ENCODE assay signal across 15 cellular contexts in genomic region chr13:43883636-43884035, GRCh38. TPM values are rescaled to one million over a fixed set of nuclear protein-coding genes. Genes with fewer than 3 reads are reported as not detected.
DNase-seq lines count a peak whose midpoint lies in the region; ATAC-seq and TF ChIP-seq lines count a peak whose summit lies in the region.
"Had no signal": no experiment of that assay in that cellular context is flagged by ENCODE, and none has a peak within 500 bp of the region (broad histone marks: within the 10 kb centered on the region; RNA-seq: fewer than 3 reads in every experiment).

No MANE protein-coding gene starts in this region.

- WGBS in GM23248 (ENCODE audit: low coverage in 1 of 2, low lambda C conversion rate in 2 of 2, missing lambda C conversion rate in 2 of 2), 2 experiments = 94 to 97% methylated on average over 3 of the region's 3 CpGs
- 94% methylated on average over 3 of the region's 3 CpGs for WGBS in right lobe of liver (ENCODE audit: insufficient coverage, low coverage, low lambda C conversion rate, missing lambda C conversion rate)

- H2AFZ ChIP-seq in GM23248 = no peak overlapping the region

- H3K4me1 ChIP-seq in GM23248 (ENCODE audit: insufficient read depth) (peaks cover 2% of the 10 kb centered on the region; the same call in 1 of the 2 replicates), right lobe of liver (peaks cover 0 to 2% (median under 1%) of the 10 kb centered on the region in 4 donors), breast epithelium (no peaks in the 10 kb centered on the region)
- H3K4me1 ChIP-seq: Caco-2 had no signal

- no peak overlapping the region for H3K4me2 ChIP-seq in GM23248 (ENCODE audit: unreplicated experiment)

- TF ChIP-seq POLR2A in right lobe of liver (IDR thresholded peaks at IDR 0.05) = no peak
- TF ChIP-seq POLR2A in breast epithelium (IDR thresholded peaks at IDR 0.05) = no peak

- TF ChIP-seq CTCF in brain microvascular endothelial cell (IDR thresholded peaks at IDR 0.05; ENCODE audit: low read depth, low read length, missing control alignments) (no peak), right lobe of liver (IDR thresholded peaks at IDR 0.05) (no peak), breast epithelium (IDR thresholded peaks at IDR 0.05) (no peak)

- H3K36me3 ChIP-seq in GM23248 (ENCODE audit: low read depth) = no peaks in the 10 kb centered on the region
- no peaks in the 10 kb centered on the region for H3K36me3 ChIP-seq in brain microvascular endothelial cell (replicated peaks)
- no peaks in the 10 kb centered on the region for H3K36me3 ChIP-seq in right lobe of liver
- no peaks in the 10 kb centered on the region for H3K36me3 ChIP-seq in breast epithelium

- no peak overlapping the region for H3K4me3 ChIP-seq in GM23248
- H3K4me3 ChIP-seq in brain microvascular endothelial cell (ENCODE audit: low read depth, low read length) = no peak overlapping the region
- H3K4me3 ChIP-seq in right lobe of liver = no peak overlapping the region
- no peak overlapping the region for H3K4me3 ChIP-seq in breast epithelium

- no peaks in the 10 kb centered on the region for H3K79me2 ChIP-seq in GM23248 (ENCODE audit: insufficient read depth)

- DNase-seq in AG08395 (ENCODE audit: low spot score) (peak; percentile 16), GM23248 (peak; percentile 50), brain microvascular endothelial cell (peak; percentile 53), hepatic stellate cell (ENCODE audit: low spot score) (peak; percentile 23), HCEC 1CT (no peak), right lobe of liver (no peak), breast epithelium (ENCODE audit: low spot score in 2 of 2) (no peak)
- DNase-seq: AML-193; Caco-2; CD4-positive, alpha-beta T cell; GDM1; H9 had no signal

- no peaks in the 10 kb centered on the region for H4K20me1 ChIP-seq in GM23248 (ENCODE audit: insufficient read depth)

- no peak for ATAC-seq in right lobe of liver
- ATAC-seq: HepG2 had no signal

- in situ Hi-C loops in GM23248 (cut with MboI) (no loop called here), brain microvascular endothelial cell (cut with HindIII; ENCODE audit: low pct_ligation_motif_present, low sequenced_read_pairs) (no loop called here)

- H3K27ac ChIP-seq in GM23248 (no peak overlapping the region), brain microvascular endothelial cell (no peak overlapping the region), right lobe of liver (no peak overlapping the region), breast epithelium (no peak overlapping the region)
- H3K27ac ChIP-seq: 22Rv1, C4-2B had no signal

- no peaks in the 10 kb centered on the region for H3K9me2 ChIP-seq in GM23248 (ENCODE audit: insufficient read depth)

- intact Hi-C loops in right lobe of liver (cut with DNase I) (no loop called here), breast epithelium (cut with DNase I; ENCODE audit: low total_unique reads) (no loop called here)

- 0 out of 2 replicates have a peak, but pooled peaks cover under 1% of the 10 kb centered on the region for H3F3A ChIP-seq in GM23248 (ENCODE audit: insufficient read depth)

- H3K9me3 ChIP-seq in GM23248 (ENCODE audit: low read depth) = no peaks in the 10 kb centered on the region
- H3K9me3 ChIP-seq in right lobe of liver = no peaks in the 10 kb centered on the region
- H3K9me3 ChIP-seq in breast epithelium = no peaks in the 10 kb centered on the region
- H3K9me3 ChIP-seq: Caco-2 had no signal

- H3K27me3 ChIP-seq in GM23248 (replicated peaks; ENCODE audit: insufficient read depth) (no peaks in the 10 kb centered on the region), brain microvascular endothelial cell (replicated peaks) (no peaks in the 10 kb centered on the region), right lobe of liver (no peaks in the 10 kb centered on the region), breast epithelium (no peaks in the 10 kb centered on the region)

- no peak overlapping the region for H3K9ac ChIP-seq in GM23248

RNA-seq across cellular contexts. Expression of gene LACC1, which starts 3.9 kb away (rescaled TPM):
- total RNA-seq in GM23248 (2014; rRNA removed; shearing (Covaris generic)) = 8.2 and 21.2 TPM in 2 replicates
- 6.4 TPM in 2 replicates for polyA plus RNA-seq in GM23248 (2016; fragmentation: Nextera tagmentation; extraction: Ambion mirVana)
- total RNA-seq in right lobe of liver (1 to 10 TPM; 2.7 to 8.4 (median 4.5) TPM), breast epithelium (10 to 100 TPM in 2 of 3 donors, 1 to 10 TPM in 1; 8.2 to 11.1 (median 10.4) TPM)

RNA-seq across cellular contexts. Expression of gene CCDC122, which starts 4.1 kb away (rescaled TPM):
- 1.3 and 7.6 TPM in 2 replicates for total RNA-seq in GM23248 (2014; rRNA removed; shearing (Covaris generic))
- polyA plus RNA-seq in GM23248 (2016; fragmentation: Nextera tagmentation; extraction: Ambion mirVana) = 4.1 and 4.8 TPM in 2 replicates
- total RNA-seq in right lobe of liver (1 to 10 TPM; 1.7 to 4.9 (median 3.1) TPM), breast epithelium (10 to 100 TPM in 2 of 3 donors, 1 to 10 TPM in 1; 5.9 to 50.9 (median 13.9) TPM)

Comparison
In these comparisons a context has a peak if more than half of its experiments do, and no peak if none do; other contexts are left out.
1. DNase-seq: peak in AG08395 (single experiment), GM23248 (single experiment), brain microvascular endothelial cell (single experiment) and hepatic stellate cell (single experiment); none in HCEC 1CT (single experiment), right lobe of liver (0 of 3) and breast epithelium (0 of 2).